ENCODE assay signal across 21 cellular contexts in the genomic region with DNA sequence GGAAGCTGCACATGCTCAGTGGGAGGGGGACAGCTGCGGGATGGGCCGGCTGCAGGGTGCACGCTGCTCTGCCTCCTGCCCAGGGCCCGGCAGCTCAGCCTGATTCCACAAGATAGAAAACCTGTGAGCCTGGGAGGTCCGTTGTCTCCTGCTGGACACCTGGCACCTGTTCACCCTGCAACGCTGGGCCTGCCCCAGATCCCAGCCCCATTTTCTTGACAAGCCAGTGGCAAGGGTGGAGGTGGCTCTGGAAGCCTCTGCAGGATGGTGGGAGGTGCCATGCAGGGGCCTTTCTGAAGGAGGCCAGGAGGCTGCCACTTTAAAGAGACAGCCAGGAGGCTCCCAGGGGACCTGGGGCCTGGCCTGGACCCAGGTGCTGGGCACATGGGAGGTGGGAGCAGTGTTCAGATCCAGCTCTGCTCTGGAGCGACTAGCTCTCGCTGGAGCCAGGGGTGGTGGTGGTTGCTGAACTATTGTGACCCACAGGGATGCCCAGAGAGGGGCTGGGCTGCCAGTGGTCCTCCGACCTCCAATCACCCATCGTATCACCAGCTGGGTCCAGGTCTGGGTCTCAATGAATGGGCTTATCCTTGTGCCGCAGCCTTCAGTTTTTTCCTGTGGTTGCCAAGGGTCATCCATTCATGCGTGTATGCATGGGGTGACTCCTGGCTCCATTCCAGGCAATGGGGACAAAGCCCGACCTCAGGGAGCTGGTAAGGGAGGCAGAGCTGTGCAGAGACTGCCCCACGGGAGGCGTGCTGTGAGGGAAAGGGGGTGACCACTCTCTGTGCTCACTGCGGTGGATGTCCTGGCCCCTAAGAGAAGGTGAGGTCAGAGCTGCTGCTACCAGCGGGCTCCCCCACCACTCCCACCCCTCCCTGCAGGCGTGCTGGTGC.
DNase-seq lines count a peak whose midpoint lies in the region; ATAC-seq and TF ChIP-seq lines count a peak whose summit lies in the region.
"Had no signal": no experiment of that assay in that cellular context is flagged by ENCODE, and none has a peak within 500 bp of the region (broad histone marks: within the 10 kb centered on the region; RNA-seq: fewer than 3 reads in every experiment).

No MANE protein-coding gene starts in this region.

- H3K27ac Mint-ChIP-seq in natural killer cell, result no peak overlapping the region
- no peak overlapping the region for H3K27ac Mint-ChIP-seq in natural killer cell treated with Interleukin-12 subunit alpha and Interleukin-12 subunit beta and Interleukin-15 and Interleukin-18, amount 100 ng/mL, for 72 hours
- H3K27ac Mint-ChIP-seq: activated B cell treated with CpG ODN at 0.5 μM for 24 hours had no signal

- H3K4me3 ChIP-seq in coronary artery (no peak overlapping the region), vagina (no peak overlapping the region)
- H3K4me3 ChIP-seq: spleen had no signal

- no peaks in the 10 kb centered on the region for H3K36me3 ChIP-seq in vagina
- H3K36me3 ChIP-seq: brain microvascular endothelial cell, spleen had no signal

- H3K4me1 ChIP-seq in vagina, result no peaks in the 10 kb centered on the region
- H3K4me1 ChIP-seq: spleen had no signal

- H3K9me3 Mint-ChIP-seq in natural killer cell, result no peaks in the 10 kb centered on the region
- no peaks in the 10 kb centered on the region for H3K9me3 Mint-ChIP-seq in natural killer cell treated with Interleukin-12 subunit alpha and Interleukin-12 subunit beta and Interleukin-15 and Interleukin-18, amount 100 ng/mL, for 72 hours
- H3K9me3 Mint-ChIP-seq: activated B cell treated with CpG ODN at 0.5 μM for 24 hours; CD8-positive, alpha-beta memory T cell; stimulated activated naive CD8-positive, alpha-beta T cell treated with anti-CD3 and anti-CD28 coated beads, Interleukin-15, amount 100 ng/mL, for 72 hours had no signal

- H3K36me3 Mint-ChIP-seq in natural killer cell, result no peaks in the 10 kb centered on the region
- H3K36me3 Mint-ChIP-seq in natural killer cell treated with Interleukin-12 subunit alpha and Interleukin-12 subunit beta and Interleukin-15 and Interleukin-18, amount 100 ng/mL, for 72 hours, result no peaks in the 10 kb centered on the region
- H3K36me3 Mint-ChIP-seq: CD8-positive, alpha-beta memory T cell had no signal

- intact Hi-C loops in natural killer cell (cut with micrococcal nuclease) (no loop called here), vagina (cut with DNase I) (no loop called here)

- H3K9me3 ChIP-seq in vagina, result no peaks in the 10 kb centered on the region

- TF ChIP-seq POLR2A in vagina (IDR thresholded peaks at IDR 0.05), result no peak

- no peaks in the 10 kb centered on the region for H3K27me3 ChIP-seq in vagina
- H3K27me3 ChIP-seq: brain microvascular endothelial cell had no signal

- H3K4me1 Mint-ChIP-seq in natural killer cell, result peaks cover 7 to 15% of the 10 kb centered on the region in 2 donors
- peaks cover 5 to 6% of the 10 kb centered on the region in 2 donors for H3K4me1 Mint-ChIP-seq in natural killer cell treated with Interleukin-12 subunit alpha and Interleukin-12 subunit beta and Interleukin-15 and Interleukin-18, amount 100 ng/mL, for 72 hours (ENCODE audit: low read depth in 2 of 2)
- H3K4me1 Mint-ChIP-seq: activated B cell treated with CpG ODN at 0.5 μM for 24 hours had no signal

- no peak overlapping the region for H3K4me3 Mint-ChIP-seq in natural killer cell
- H3K4me3 Mint-ChIP-seq in natural killer cell treated with Interleukin-12 subunit alpha and Interleukin-12 subunit beta and Interleukin-15 and Interleukin-18, amount 100 ng/mL, for 72 hours, result no peak overlapping the region
- H3K4me3 Mint-ChIP-seq: activated B cell treated with CpG ODN at 0.5 μM for 24 hours; CD8-positive, alpha-beta memory T cell; stimulated activated naive CD8-positive, alpha-beta T cell treated with anti-CD3 and anti-CD28 coated beads, Interleukin-15, amount 100 ng/mL, for 72 hours had no signal

- H3K27me3 Mint-ChIP-seq in natural killer cell (ENCODE audit: low read depth in 2 of 2), result peaks cover 0 to 3% of the 10 kb centered on the region in 2 donors
- peaks cover 5% of the 10 kb centered on the region in 2 donors for H3K27me3 Mint-ChIP-seq in natural killer cell treated with Interleukin-12 subunit alpha and Interleukin-12 subunit beta and Interleukin-15 and Interleukin-18, amount 100 ng/mL, for 72 hours

- peak; percentile 11 for DNase-seq in natural killer cell
- no peak for DNase-seq in natural killer cell treated with Interleukin-12 subunit alpha and Interleukin-12 subunit beta and Interleukin-15 and Interleukin-18, amount 100 ng/mL, for 72 hours (ENCODE audit: low spot score)
- DNase-seq in coronary artery (ENCODE audit: low spot score), result peak; percentile 38
- peak; percentile 8 for DNase-seq in mucosa of gallbladder (ENCODE audit: low spot score)
- peak; percentile 75 to 81 for DNase-seq in vagina (ENCODE audit: extremely low spot score in 2 of 2)
- no peak for DNase-seq in RPMI8226
- no peak for DNase-seq in stimulated activated naive CD4-positive, alpha-beta T cell treated with Interleukin-2 at 50 U/mL for 16 hours (lab: John Stamatoyannopoulos, UW)
- DNase-seq in DMS 273 treated with DMSO at 0.1 percent for 48 hours (lab: John Stamatoyannopoulos, UW), result no peak
- DNase-seq: activated B cell treated with CpG ODN at 0.5 μM for 24 hours; brain microvascular endothelial cell; CD8-positive, alpha-beta memory T cell; foreskin fibroblast; HCEC 1CT; NCI-H1105 treated with DMSO at 0.1 percent for 48 hours; NCI-H2081 treated with DMSO at 0.1 percent for 48 hours; NCI-H446; spleen; stimulated activated CD4-positive, alpha-beta T cell treated with anti-CD3 and anti-CD28 coated beads, Interleukin-4, amount 100 ng/mL, for 24 hours; T1000 had no signal

- H3K27ac ChIP-seq in coronary artery (no peak overlapping the region), vagina (no peak overlapping the region)
- H3K27ac ChIP-seq: brain microvascular endothelial cell, epithelial cell of prostate, spleen had no signal

- ATAC-seq in natural killer cell, result no peak
- no peak for ATAC-seq in natural killer cell treated with Interleukin-12 subunit alpha and Interleukin-12 subunit beta and Interleukin-15 and Interleukin-18, amount 100 ng/mL, for 72 hours
- ATAC-seq: stimulated activated naive CD8-positive, alpha-beta T cell treated with anti-CD3 and anti-CD28 coated beads, Interleukin-15, amount 100 ng/mL, for 72 hours had no signal

- TF ChIP-seq CTCF in natural killer cell (IDR thresholded peaks at IDR 0.05) (no peak), coronary artery (IDR thresholded peaks at IDR 0.05) (no peak), vagina (IDR thresholded peaks at IDR 0.05) (no peak)

Comparison
In these comparisons a context has a peak if more than half of its experiments do, and no peak if none do; other contexts are left out.
1. DNase-seq: peak in natural killer cell (single experiment), coronary artery (single experiment), mucosa of gallbladder (single experiment) and vagina (2 of 2); none in natural killer cell treated with Interleukin-12 subunit alpha and Interleukin-12 subunit beta and Interleukin-15 and Interleukin-18, amount 100 ng/mL, for 72 hours (single experiment), RPMI8226 (single experiment), stimulated activated naive CD4-positive, alpha-beta T cell treated with Interleukin-2 at 50 U/mL for 16 hours (single experiment) and DMS 273 treated with DMSO at 0.1 percent for 48 hours (single experiment).